15 cellular contexts compared by ENCODE assay signal in the genomic region with DNA sequence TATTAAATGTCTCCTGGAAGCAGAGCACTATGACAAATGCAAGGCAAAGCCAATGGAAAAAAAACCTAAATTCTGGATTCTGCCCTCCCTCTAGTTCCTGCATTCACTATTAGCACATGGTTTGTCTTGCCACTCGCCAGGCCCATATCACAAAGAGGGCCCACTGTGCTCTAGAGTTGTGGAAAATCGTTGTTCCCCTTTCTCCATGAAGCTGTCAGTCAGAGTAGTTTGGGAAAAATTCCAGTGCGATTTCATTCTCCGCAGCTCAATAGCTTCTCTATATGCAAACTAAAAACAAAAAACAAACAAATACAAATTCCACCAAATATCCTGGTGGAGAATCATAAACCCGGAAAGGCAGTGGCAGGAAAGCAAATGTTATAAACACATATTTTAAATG.
A peak's percentile ranks its signal among the peaks of the same experiment; 100 is the strongest.
DNase-seq lines count a peak whose midpoint lies in the region; ATAC-seq and TF ChIP-seq lines count a peak whose summit lies in the region.
"Had no signal": no experiment of that assay in that cellular context is flagged by ENCODE, and none has a peak within 500 bp of the region (broad histone marks: within the 10 kb centered on the region; RNA-seq: fewer than 3 reads in every experiment).

No MANE protein-coding gene starts in this region.

- ATAC-seq in GM21717 (IDR thresholded peaks at IDR 0.05; ENCODE audit: unreplicated experiment) = no peak
- ATAC-seq: K562 had no signal

- intact Hi-C loops in Calu3 (cut with micrococcal nuclease; ENCODE audit: unreplicated experiment) = no loop called here

- H3K27ac Mint-ChIP-seq in HFFc6 (no peak overlapping the region), Calu3 (ENCODE audit: unreplicated experiment) (no peak overlapping the region)
- H3K27ac Mint-ChIP-seq: CD4-positive, alpha-beta memory T cell had no signal

- H3K4me1 Mint-ChIP-seq in HFFc6 (ENCODE audit: low read depth) = no peaks in the 10 kb centered on the region
- no peaks in the 10 kb centered on the region for H3K4me1 Mint-ChIP-seq in Calu3 (ENCODE audit: low read depth, unreplicated experiment)

- peak overlapping the region; percentile 43 for H3K27ac ChIP-seq in cingulate gyrus (ENCODE audit: low read depth, low read length)
- H3K27ac ChIP-seq: C4-2B had no signal

- DNase-seq in medulla oblongata (ENCODE audit: extremely low spot score) (peak; percentile 65), putamen (ENCODE audit: low spot score) (peak; percentile 22), HFFc6 (no peak), Calu3 (no peak), mucosa of gallbladder (ENCODE audit: low spot score) (no peak)
- DNase-seq: ACHN; CD4-positive, alpha-beta memory T cell; DMS79 treated with DMSO at 0.1 percent for 48 hours; GF-D8; H9; IMR-90 had no signal

- CTCF ChIA-PET in Calu3 (lab: Charles Lee) = no interaction called here

- no TSS peak for BruUV-seq in Calu3 (replicated peaks; lab: Mats Ljungman, UMichigan)

- H3K4me3 Mint-ChIP-seq in HFFc6 (no peak overlapping the region), Calu3 (ENCODE audit: low read depth, unreplicated experiment) (no peak overlapping the region)
- H3K4me3 Mint-ChIP-seq: CD4-positive, alpha-beta memory T cell; H9 had no signal

- TF ChIP-seq CTCF in HFFc6 (IDR thresholded peaks at IDR 0.05) (no peak), Calu3 (IDR thresholded peaks at IDR 0.05; ENCODE audit: unreplicated experiment) (no peak)

- H3K27me3 Mint-ChIP-seq in HFFc6 (ENCODE audit: insufficient read depth) = no peaks in the 10 kb centered on the region
- peaks cover 57% of the 10 kb centered on the region for H3K27me3 Mint-ChIP-seq in Calu3 (ENCODE audit: unreplicated experiment)

- no peaks in the 10 kb centered on the region for H3K36me3 Mint-ChIP-seq in HFFc6 (ENCODE audit: low read depth)
- H3K36me3 Mint-ChIP-seq in Calu3 (ENCODE audit: insufficient read depth, unreplicated experiment) = no peaks in the 10 kb centered on the region
- H3K36me3 Mint-ChIP-seq: CD4-positive, alpha-beta memory T cell had no signal

- H3K9me3 Mint-ChIP-seq in HFFc6 (no peaks in the 10 kb centered on the region), Calu3 (ENCODE audit: low read depth, unreplicated experiment) (no peaks in the 10 kb centered on the region)
- H3K9me3 Mint-ChIP-seq: H9 had no signal

Comparison
In these comparisons a context has a peak if more than half of its experiments do, and no peak if none do; other contexts are left out.
1. DNase-seq: peak in medulla oblongata (single experiment) and putamen (single experiment); none in HFFc6 (single experiment), Calu3 (single experiment) and mucosa of gallbladder (single experiment).